31 cellular contexts compared by ENCODE assay signal in the genomic region with DNA sequence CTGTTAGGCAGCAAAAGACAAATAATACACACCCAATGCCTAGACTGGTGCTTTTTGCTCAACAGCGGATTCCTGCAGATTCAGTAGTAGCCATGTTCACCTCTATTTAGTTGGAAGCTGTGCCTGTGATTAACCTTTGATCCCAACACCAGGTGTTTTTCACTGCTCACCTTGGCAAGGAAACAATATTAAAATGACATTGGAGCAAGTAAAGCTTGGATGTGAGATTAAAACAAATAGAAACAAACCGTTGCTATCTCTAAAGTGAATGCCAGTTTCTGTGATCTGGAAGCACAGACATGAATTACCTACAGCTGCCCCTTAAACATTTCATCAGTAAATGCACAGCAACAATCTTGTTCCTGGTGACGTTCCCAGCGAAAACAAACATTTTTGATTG. TPM values are rescaled to one million over a fixed set of nuclear protein-coding genes. Genes with fewer than 3 reads are reported as not detected.
"Had no signal": no experiment of that assay in that cellular context is flagged by ENCODE, and none has a peak within 500 bp of the region (broad histone marks: within the 10 kb centered on the region; RNA-seq: fewer than 3 reads in every experiment).

No MANE protein-coding gene starts in this region.

- DNase-seq: activated CD4-positive, alpha-beta T cell treated with anti-CD3 and anti-CD28 coated beads for 4 hours; activated CD4-positive, alpha-beta T cell treated with anti-CD3 and anti-CD28 coated beads, Interleukin-2, amount 50 U/mL, for 4 hours; activated gamma-delta T cell; activated naive CD4-positive, alpha-beta T cell treated with anti-CD3 and anti-CD28 coated beads, Interleukin-2, amount 10 ng/mL, durations not matched to agents 7 days and 5 days; activated naive CD8-positive, alpha-beta T cell treated with anti-CD3 and anti-CD28 coated beads, Interleukin-2, amount 10 ng/mL, durations not matched to agents 7 days and 5 days; brain microvascular endothelial cell; dorsolateral prefrontal cortex; effector memory CD4-positive, alpha-beta T cell; erythroblast; gastrocnemius medialis; glutamatergic neuron; islet precursor cell; midbrain; natural killer cell; stimulated activated CD4-positive, alpha-beta T cell treated with anti-CD3 and anti-CD28 coated beads, Interleukin-1b, Interleukin-23, amount 100 ng/mL, for 48 hours; stimulated activated CD4-positive, alpha-beta T cell treated with anti-CD3 and anti-CD28 coated beads, Interleukin-4, amount 100 ng/mL, for 4 hours; stimulated activated CD8-positive, alpha-beta memory T cell treated with anti-CD3 and anti-CD28 coated beads, Interleukin-4, amount 100 ng/mL, for 48 hours; stimulated activated naive CD8-positive, alpha-beta T cell treated with anti-CD3 and anti-CD28 coated beads, Interleukin-15, amount 100 ng/mL, for 72 hours; substantia nigra; T-helper 9 cell had no signal

- H3K9me3 Mint-ChIP-seq: activated naive CD4-positive, alpha-beta T cell treated with anti-CD3 and anti-CD28 coated beads, Interleukin-2, amount 10 ng/mL, durations not matched to agents 7 days and 5 days; T-helper 1 cell treated with Interleukin-12 subunit alpha and Interleukin-12 subunit beta and Interleukin-4 antibody, amounts not matched to agents 30 μg/mL and 1 μg/mL, for 36 hours; type B pancreatic cell had no signal

- H3K4me1 Mint-ChIP-seq: activated naive CD4-positive, alpha-beta T cell treated with anti-CD3 and anti-CD28 coated beads, Interleukin-2, amount 10 ng/mL, durations not matched to agents 7 days and 5 days; activated naive CD8-positive, alpha-beta T cell treated with anti-CD3 and anti-CD28 coated beads, Interleukin-2, amount 10 ng/mL, durations not matched to agents 7 days and 5 days; natural killer cell; stimulated activated memory B cell treated with anti-CD40 and anti-IgM and Interleukin-4, amounts not matched to agents 10 μg/mL and 1 μg/mL and 100 μg/mL, for 72 hours; stimulated activated naive CD8-positive, alpha-beta T cell treated with anti-CD3 and anti-CD28 coated beads, Interleukin-15, amount 100 ng/mL, for 72 hours had no signal

- H3K27ac Mint-ChIP-seq: activated naive CD4-positive, alpha-beta T cell treated with anti-CD3 and anti-CD28 coated beads, Interleukin-2, amount 10 ng/mL, durations not matched to agents 7 days and 5 days; activated naive CD8-positive, alpha-beta T cell treated with anti-CD3 and anti-CD28 coated beads, Interleukin-2, amount 10 ng/mL, durations not matched to agents 7 days and 5 days; natural killer cell; stimulated activated memory B cell treated with anti-CD40 and anti-IgM and Interleukin-4, amounts not matched to agents 10 μg/mL and 1 μg/mL and 100 μg/mL, for 72 hours; stimulated activated naive CD8-positive, alpha-beta T cell treated with anti-CD3 and anti-CD28 coated beads, Interleukin-15, amount 100 ng/mL, for 72 hours; T-helper 1 cell treated with Interleukin-12 subunit alpha and Interleukin-12 subunit beta and Interleukin-4 antibody, amounts not matched to agents 30 μg/mL and 1 μg/mL, for 36 hours had no signal

- ATAC-seq: gastrocnemius medialis; natural killer cell; sciatic nerve; stimulated activated memory B cell treated with anti-CD40 and anti-IgM and Interleukin-4, amounts not matched to agents 10 μg/mL and 1 μg/mL and 100 μg/mL, for 72 hours; stimulated activated naive CD8-positive, alpha-beta T cell treated with anti-CD3 and anti-CD28 coated beads, Interleukin-15, amount 100 ng/mL, for 72 hours had no signal

- H3K36me3 Mint-ChIP-seq: activated naive CD4-positive, alpha-beta T cell treated with anti-CD3 and anti-CD28 coated beads, Interleukin-2, amount 10 ng/mL, durations not matched to agents 7 days and 5 days; activated naive CD8-positive, alpha-beta T cell treated with anti-CD3 and anti-CD28 coated beads, Interleukin-2, amount 10 ng/mL, durations not matched to agents 7 days and 5 days; natural killer cell; stimulated activated memory B cell treated with anti-CD40 and anti-IgM and Interleukin-4, amounts not matched to agents 10 μg/mL and 1 μg/mL and 100 μg/mL, for 72 hours; type B pancreatic cell had no signal

- H3K27me3 Mint-ChIP-seq: activated naive CD8-positive, alpha-beta T cell treated with anti-CD3 and anti-CD28 coated beads, Interleukin-2, amount 10 ng/mL, durations not matched to agents 7 days and 5 days; stimulated activated naive CD8-positive, alpha-beta T cell treated with anti-CD3 and anti-CD28 coated beads, Interleukin-15, amount 100 ng/mL, for 72 hours; type B pancreatic cell had no signal

- H3K4me3 Mint-ChIP-seq: activated naive CD4-positive, alpha-beta T cell treated with anti-CD3 and anti-CD28 coated beads, Interleukin-2, amount 10 ng/mL, durations not matched to agents 7 days and 5 days; activated naive CD8-positive, alpha-beta T cell treated with anti-CD3 and anti-CD28 coated beads, Interleukin-2, amount 10 ng/mL, durations not matched to agents 7 days and 5 days; natural killer cell; stimulated activated memory B cell treated with anti-CD40 and anti-IgM and Interleukin-4, amounts not matched to agents 10 μg/mL and 1 μg/mL and 100 μg/mL, for 72 hours; stimulated activated naive CD8-positive, alpha-beta T cell treated with anti-CD3 and anti-CD28 coated beads, Interleukin-15, amount 100 ng/mL, for 72 hours; T-helper 1 cell treated with Interleukin-12 subunit alpha and Interleukin-12 subunit beta and Interleukin-4 antibody, amounts not matched to agents 30 μg/mL and 1 μg/mL, for 36 hours; type B pancreatic cell had no signal

RNA-seq across cellular contexts. Expression of a gene that starts 35.7 kb away (rescaled TPM):
- total RNA-seq: activated naive CD8-positive, alpha-beta T cell treated with anti-CD3 and anti-CD28 coated beads, Interleukin-2, amount 10 ng/mL, durations not matched to agents 7 days and 5 days; ascending aorta; cerebellum; gastrocnemius medialis; lower leg skin; natural killer cell; omental fat pad; posterior vena cava; renal cortical epithelial cell; sciatic nerve; vagina had no signal
